In genomic region chr12:6954316-6954710, GRCh38 we compare ENCODE assay signal across 1 cellular context.
TF ChIP-seq lines count a peak whose summit lies in the region.

No MANE protein-coding gene starts in this region.

TF ChIP-seq in IMR-90, 13 proteins besides CTCF, POLR2A, EP300 and RAD21:
- TF ChIP-seq MXI1 (IDR thresholded peaks at IDR 0.05; ENCODE audit: borderline replicate concordance, low read depth, low read length), result no peak
- no peak for TF ChIP-seq CHD1 (IDR thresholded peaks at IDR 0.05; ENCODE audit: low read depth, low read length)
- TF ChIP-seq USF2 (IDR thresholded peaks at IDR 0.05; ENCODE audit: low read depth, low read length), result no peak
- no peak for TF ChIP-seq RCOR1 (IDR thresholded peaks at IDR 0.05; ENCODE audit: insufficient replicate concordance, low read length)
- TF ChIP-seq FOS (IDR thresholded peaks at IDR 0.05; ENCODE audit: low read depth, low read length), result no peak
- TF ChIP-seq BHLHE40 (IDR thresholded peaks at IDR 0.05; ENCODE audit: low read depth, low read length), result no peak
- TF ChIP-seq CEBPB (IDR thresholded peaks at IDR 0.05; ENCODE audit: low read depth, low read length), result no peak
